Comparison of ENCODE assay signal across 12 cellular contexts in the genomic region with DNA sequence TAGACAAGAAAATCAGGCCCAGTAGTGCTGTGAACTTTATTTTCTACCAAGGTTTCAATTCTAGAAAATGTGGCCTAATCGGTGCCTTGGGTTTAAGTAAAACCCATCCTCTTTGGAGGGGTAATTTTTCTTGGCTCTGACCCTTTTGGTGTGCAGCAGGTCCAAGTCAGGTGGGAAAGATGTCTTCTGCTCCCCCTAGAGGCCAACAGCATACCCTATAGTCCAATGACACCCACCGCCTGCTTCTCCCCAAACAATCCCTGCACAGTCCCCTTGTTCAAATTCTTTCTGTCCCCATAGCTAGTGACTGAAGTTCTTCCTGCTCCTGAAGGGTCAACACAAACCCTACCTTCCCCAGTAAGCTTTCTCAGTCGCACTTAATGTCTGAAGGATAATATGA.
DNase-seq lines count a peak whose midpoint lies in the region; ATAC-seq and TF ChIP-seq lines count a peak whose summit lies in the region.
"Had no signal": no experiment of that assay in that cellular context is flagged by ENCODE, and none has a peak within 500 bp of the region (broad histone marks: within the 10 kb centered on the region; RNA-seq: fewer than 3 reads in every experiment).

No MANE protein-coding gene starts in this region.

- H3K4me1 ChIP-seq in Caco-2 (no peaks in the 10 kb centered on the region), NT2/D1 (ENCODE audit: insufficient read depth, insufficient read length) (no peaks in the 10 kb centered on the region), foreskin keratinocyte (no peaks in the 10 kb centered on the region), tibial nerve (no peaks in the 10 kb centered on the region)
- H3K4me1 ChIP-seq: gastroesophageal sphincter had no signal

- CTCF ChIA-PET in Caco-2 (lab: Charles Lee) = no interaction called here

- H3K9ac ChIP-seq in NT2/D1 (ENCODE audit: insufficient read length, low read depth) = no peak overlapping the region

- TF ChIP-seq POLR2A in tibial nerve (IDR thresholded peaks at IDR 0.05) = no peak

- H3K36me3 ChIP-seq in Caco-2 (ENCODE audit: control insufficient read depth, insufficient read depth, low read length) = no peaks in the 10 kb centered on the region
- H3K36me3 ChIP-seq in NT2/D1 (ENCODE audit: insufficient read depth, insufficient read length, low read length) = no peaks in the 10 kb centered on the region
- H3K36me3 ChIP-seq in tibial nerve = no peaks in the 10 kb centered on the region
- H3K36me3 ChIP-seq: ovary had no signal

- intact Hi-C loops in Caco-2 (cut with micrococcal nuclease; ENCODE audit: unreplicated experiment) = no loop called here

- ATAC-seq in GM19351 (IDR thresholded peaks at IDR 0.05; ENCODE audit: unreplicated experiment) = peak; percentile 50
- ATAC-seq in foreskin keratinocyte = no peak
- no peak for ATAC-seq in HG03097 (IDR thresholded peaks at IDR 0.05; ENCODE audit: low FRiP score, unreplicated experiment)
- no peak for ATAC-seq in GM21825 (IDR thresholded peaks at IDR 0.05; ENCODE audit: unreplicated experiment)
- ATAC-seq: gastroesophageal sphincter had no signal

- peaks cover 5% of the 10 kb centered on the region for H3K36me3 Mint-ChIP-seq in Caco-2 (ENCODE audit: insufficient read depth, unreplicated experiment)
- H3K36me3 Mint-ChIP-seq: activated naive CD8-positive, alpha-beta T cell treated with anti-CD3 and anti-CD28 coated beads, Interleukin-2, amount 10 ng/mL, durations not matched to agents 7 days and 5 days had no signal

- H3K27ac ChIP-seq in foreskin keratinocyte (no peak overlapping the region), tibial nerve (no peak overlapping the region)
- H3K27ac ChIP-seq: gastroesophageal sphincter, ovary had no signal

- no peak overlapping the region for H3K4me3 ChIP-seq in Caco-2 (ENCODE audit: low read depth, low read length)
- H3K4me3 ChIP-seq in NT2/D1 (ENCODE audit: insufficient read length, low read depth) = no peak overlapping the region
- no peak overlapping the region for H3K4me3 ChIP-seq in tibial nerve
- H3K4me3 ChIP-seq: gastroesophageal sphincter, ovary had no signal

- no peak overlapping the region for H3K4me3 Mint-ChIP-seq in Caco-2 (ENCODE audit: unreplicated experiment)
- H3K4me3 Mint-ChIP-seq: activated naive CD8-positive, alpha-beta T cell treated with anti-CD3 and anti-CD28 coated beads, Interleukin-2, amount 10 ng/mL, durations not matched to agents 7 days and 5 days had no signal

- POLR2A ChIA-PET in Caco-2 (lab: Charles Lee) = no interaction called here

- TF ChIP-seq CTCF in Caco-2 (IDR thresholded peaks at IDR 0.05; ENCODE audit: insufficient read depth in 1 of 2, low read depth in 1 of 2, low read length in 1 of 2, severe bottlenecking in 1 of 2, unreplicated experiment in 1 of 2) (peak; percentile 15 to 28), foreskin keratinocyte (conservative IDR thresholded peaks at IDR 0.05) (peak; percentile 52), tibial nerve (IDR thresholded peaks at IDR 0.05) (no peak)

- H3K27ac Mint-ChIP-seq in Caco-2 (ENCODE audit: unreplicated experiment) = no peak overlapping the region
- H3K27ac Mint-ChIP-seq: activated naive CD8-positive, alpha-beta T cell treated with anti-CD3 and anti-CD28 coated beads, Interleukin-2, amount 10 ng/mL, durations not matched to agents 7 days and 5 days had no signal

- 94 to 96% methylated on average over 3 of the region's 3 CpGs for WGBS in tibial nerve, 2 donors

- DNase-seq in Caco-2 (peak in 1 of 2 experiments; percentile 7), NT2/D1 (ENCODE audit: low read depth, low spot score) (peak; percentile 16), foreskin keratinocyte (no peak), tibial nerve (ENCODE audit: low spot score in 2 of 2) (no peak), NCI-H345 treated with DMSO at 0.1 percent for 48 hours (lab: John Stamatoyannopoulos, UW; ENCODE audit: unreplicated experiment) (no peak)
- DNase-seq: activated naive CD8-positive, alpha-beta T cell treated with anti-CD3 and anti-CD28 coated beads, Interleukin-2, amount 10 ng/mL, durations not matched to agents 7 days and 5 days; NCI-H1417 treated with DMSO at 0.1 percent for 48 hours; ovary had no signal

- peaks cover 10% of the 10 kb centered on the region for H3K9me3 ChIP-seq in Caco-2
- peaks cover 14% of the 10 kb centered on the region; the same call in 1 of the 2 replicates for H3K9me3 ChIP-seq in NT2/D1 (ENCODE audit: insufficient read depth, low read length)
- peaks cover 0 to 15% (median 0%) of the 10 kb centered on the region in 4 donors for H3K9me3 ChIP-seq in tibial nerve
- H3K9me3 ChIP-seq: ovary had no signal

- H3K27me3 Mint-ChIP-seq in Caco-2 (ENCODE audit: insufficient read depth, unreplicated experiment) = peaks cover 2% of the 10 kb centered on the region

- no peaks in the 10 kb centered on the region for H3K27me3 ChIP-seq in Caco-2 (replicated peaks; ENCODE audit: control insufficient read depth, insufficient read depth, low read length)
- H3K27me3 ChIP-seq in NT2/D1 (ENCODE audit: insufficient read depth, insufficient read length) = no peaks in the 10 kb centered on the region
- no peaks in the 10 kb centered on the region for H3K27me3 ChIP-seq in foreskin keratinocyte
- no peaks in the 10 kb centered on the region for H3K27me3 ChIP-seq in tibial nerve
- H3K27me3 ChIP-seq: gastroesophageal sphincter, ovary had no signal

- H3K9me3 Mint-ChIP-seq in Caco-2 (ENCODE audit: unreplicated experiment) = peaks cover 28% of the 10 kb centered on the region
- H3K9me3 Mint-ChIP-seq: activated naive CD8-positive, alpha-beta T cell treated with anti-CD3 and anti-CD28 coated beads, Interleukin-2, amount 10 ng/mL, durations not matched to agents 7 days and 5 days had no signal

- TF ChIP-seq EP300 in tibial nerve (IDR thresholded peaks at IDR 0.05) = no peak

- BruUV-seq in Caco-2 (replicated peaks; lab: Mats Ljungman, UMichigan) = no TSS peak

- H3K4me1 Mint-ChIP-seq in Caco-2 (ENCODE audit: low read depth, unreplicated experiment) = no peaks in the 10 kb centered on the region
- H3K4me1 Mint-ChIP-seq: activated naive CD8-positive, alpha-beta T cell treated with anti-CD3 and anti-CD28 coated beads, Interleukin-2, amount 10 ng/mL, durations not matched to agents 7 days and 5 days had no signal

Comparison
In these comparisons a context has a peak if more than half of its experiments do, and no peak if none do; other contexts are left out.
1. CTCF ChIP-seq: peak in Caco-2 (2 of 2) and foreskin keratinocyte (single experiment); none in tibial nerve (0 of 5).